ENCODE assay signal across 10 cellular contexts in the genomic region with DNA sequence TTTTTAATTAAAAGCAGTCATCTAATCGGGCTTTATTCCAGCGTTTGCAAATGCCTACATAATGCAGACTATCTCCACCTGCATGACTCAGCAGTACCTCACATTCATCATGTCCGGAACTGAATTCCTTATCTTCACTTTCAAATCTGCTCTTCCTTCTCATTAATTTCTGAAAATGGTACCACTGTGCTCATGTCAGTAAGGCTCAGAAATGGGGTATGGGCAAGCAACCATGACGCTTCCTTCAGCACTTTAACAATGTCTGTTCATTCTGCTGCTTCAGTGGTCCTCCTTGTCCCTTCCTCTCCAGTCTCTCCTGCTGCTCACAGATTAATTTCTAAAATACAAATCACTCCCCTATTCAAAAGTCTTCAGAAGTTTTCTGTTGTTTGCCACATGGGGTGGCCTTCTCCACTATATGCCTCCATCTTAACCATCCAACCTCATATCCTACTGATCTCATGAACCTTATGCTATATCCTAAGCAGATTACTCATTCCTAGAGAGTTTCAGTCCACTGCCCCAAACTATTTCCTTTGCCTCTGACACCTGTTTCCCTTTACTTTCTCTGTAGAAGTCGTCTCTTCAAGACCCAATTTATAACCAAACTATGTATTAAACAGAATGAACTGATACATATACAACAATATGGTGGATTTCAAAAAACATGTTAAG. TPM values are rescaled to one million over a fixed set of nuclear protein-coding genes. Genes with fewer than 3 reads are reported as not detected.
DNase-seq lines count a peak whose midpoint lies in the region; ATAC-seq, FAIRE-seq and TF ChIP-seq lines count a peak whose summit lies in the region.
"Had no signal": no experiment of that assay in that cellular context is flagged by ENCODE, and none has a peak within 500 bp of the region (broad histone marks: within the 10 kb centered on the region; RNA-seq: fewer than 3 reads in every experiment).

No MANE protein-coding gene starts in this region.

- no peak overlapping the region for H3K9ac ChIP-seq in kidney (ENCODE audit: low read length in 2 of 2)

- H3K36me3 ChIP-seq in neutrophil: peaks cover 28% of the 10 kb centered on the region
- H3K36me3 ChIP-seq in vagina: peaks cover 0 to 21% of the 10 kb centered on the region in 2 donors
- peaks cover 4 to 12% of the 10 kb centered on the region in 2 donors for H3K36me3 ChIP-seq in kidney (ENCODE audit: control insufficient read depth in 1 of 2, insufficient read depth in 2 of 2, low read length in 2 of 2)

- H3K27me3 ChIP-seq in neutrophil (no peaks in the 10 kb centered on the region), vagina (no peaks in the 10 kb centered on the region)

- peaks cover 48% of the 10 kb centered on the region for H3K4me1 Mint-ChIP-seq in T-helper 17 cell

- no peaks in the 10 kb centered on the region for H3K9me3 ChIP-seq in T-helper 17 cell (ENCODE audit: control insufficient read depth, low read length, poor library complexity, severe bottlenecking)
- no peaks in the 10 kb centered on the region for H3K9me3 ChIP-seq in neutrophil
- H3K9me3 ChIP-seq in vagina: no peaks in the 10 kb centered on the region
- no peaks in the 10 kb centered on the region for H3K9me3 ChIP-seq in kidney (ENCODE audit: control insufficient read depth in 1 of 2, low read length in 2 of 2)

- no peaks in the 10 kb centered on the region for H3K27me3 Mint-ChIP-seq in T-helper 17 cell

- ATAC-seq in GM18517 (IDR thresholded peaks at IDR 0.05; ENCODE audit: unreplicated experiment) (peak; percentile 65), HG02763 (IDR thresholded peaks at IDR 0.05; ENCODE audit: unreplicated experiment) (peak; percentile 59), T-helper 17 cell (no peak)

- H3K36me3 Mint-ChIP-seq in T-helper 17 cell (ENCODE audit: low read depth): peaks cover 16% of the 10 kb centered on the region

- H3K4me3 ChIP-seq in neutrophil (ENCODE audit: low read depth in 1 of 2, low read length in 1 of 2) (no peak overlapping the region), vagina (no peak overlapping the region), kidney (ENCODE audit: low read length in 2 of 2) (no peak overlapping the region)

- peak overlapping the region; percentile 67 for H3K4me3 Mint-ChIP-seq in T-helper 17 cell

- peaks cover 4 to 6% of the 10 kb centered on the region in 2 experiments for H3K4me1 ChIP-seq in neutrophil (ENCODE audit: control insufficient read depth in 1 of 2, insufficient read depth in 1 of 2, low read depth in 1 of 2, low read length in 1 of 2)
- peaks cover 22% of the 10 kb centered on the region for H3K4me1 ChIP-seq in vagina
- peaks cover 6 to 8% of the 10 kb centered on the region in 2 donors for H3K4me1 ChIP-seq in kidney (ENCODE audit: control insufficient read depth in 1 of 2, insufficient read depth in 1 of 2, low read depth in 1 of 2, low read length in 2 of 2)

- H3K27ac ChIP-seq in neutrophil (peak overlapping the region; percentile 8), vagina (no peak overlapping the region), kidney (ENCODE audit: low read depth in 2 of 2, low read length in 2 of 2) (no peak overlapping the region)

- FAIRE-seq in kidney (lab: Jason Lieb, UNC): no peak
- FAIRE-seq: TTC549 had no signal

- TF ChIP-seq POLR2A in vagina (IDR thresholded peaks at IDR 0.05): no peak

- no peak for TF ChIP-seq CTCF in neutrophil (IDR thresholded peaks at IDR 0.05)
- TF ChIP-seq CTCF in vagina (IDR thresholded peaks at IDR 0.05): no peak
- no peak for TF ChIP-seq CTCF in kidney (IDR thresholded peaks at IDR 0.05; ENCODE audit: borderline replicate concordance, extremely low read depth, insufficient read depth)

- peak overlapping the region; percentile 99 for H3K27ac Mint-ChIP-seq in T-helper 17 cell

- intact Hi-C loops in vagina (cut with DNase I): no loop called here
- intact Hi-C loops in kidney (cut with DNase I): no loop called here

- no peak for DNase-seq in T-helper 17 cell
- no peak for DNase-seq in vagina (ENCODE audit: extremely low spot score in 2 of 2)
- DNase-seq in mesenteric fat pad (ENCODE audit: low spot score): no peak
- DNase-seq in kidney: no peak
- DNase-seq: NCI-H1048; stimulated activated CD8-positive, alpha-beta memory T cell treated with anti-CD3 and anti-CD28 coated beads, Interleukin-4, amount 100 ng/mL, for 48 hours had no signal

RNA-seq across cellular contexts. Expression of a gene that starts 7.0 kb away (rescaled TPM):
- total RNA-seq in T-helper 17 cell (10 to 100 TPM; 22.0 to 24.4 TPM), vagina (64.1 TPM), mesenteric fat pad (43.5 TPM), kidney (43.2 TPM)
- polyA plus RNA-seq in kidney (ENCODE audit: insufficient read depth, low read depth, low replicate concordance): 21.4 TPM

RNA-seq across cellular contexts. Expression of a gene that starts 7.4 kb away (rescaled TPM):
- 10 to 100 TPM; 12.8 to 15.7 TPM for total RNA-seq in T-helper 17 cell
- total RNA-seq in vagina: 17.4 TPM
- total RNA-seq in mesenteric fat pad: 26.4 TPM
- total RNA-seq in kidney: 17.2 TPM
- polyA plus RNA-seq in kidney (ENCODE audit: insufficient read depth, low read depth, low replicate concordance): 7.7 TPM
